1 cellular context compared by ENCODE assay signal in genomic region chr5:177334155-177334551, GRCh38.
A peak's percentile ranks its signal among the peaks of the same experiment; 100 is the strongest.
TF ChIP-seq lines count a peak whose summit lies in the region.

No MANE protein-coding gene starts in this region.

TF ChIP-seq in K562, 482 proteins besides CTCF, POLR2A, EP300 and RAD21:
- TF ChIP-seq SAP30 (IDR thresholded peaks at IDR 0.05; ENCODE audit: borderline replicate concordance, insufficient read depth, low read depth, low read length, poor library complexity, severe bottlenecking) (no peak), POLR2G (IDR thresholded peaks at IDR 0.05; ENCODE audit: low read depth, low read length) (peak; percentile 8; the same call in 1 of the 2 replicates), WHSC1 (IDR thresholded peaks at IDR 0.05; ENCODE audit: low read length) (no peak), HES1 (IDR thresholded peaks at IDR 0.05; ENCODE audit: low read depth) (no peak)
TF ChIP-seq in K562: peak in this region for 1.
